Comparison of ENCODE assay signal across 10 cellular contexts in the genomic region with DNA sequence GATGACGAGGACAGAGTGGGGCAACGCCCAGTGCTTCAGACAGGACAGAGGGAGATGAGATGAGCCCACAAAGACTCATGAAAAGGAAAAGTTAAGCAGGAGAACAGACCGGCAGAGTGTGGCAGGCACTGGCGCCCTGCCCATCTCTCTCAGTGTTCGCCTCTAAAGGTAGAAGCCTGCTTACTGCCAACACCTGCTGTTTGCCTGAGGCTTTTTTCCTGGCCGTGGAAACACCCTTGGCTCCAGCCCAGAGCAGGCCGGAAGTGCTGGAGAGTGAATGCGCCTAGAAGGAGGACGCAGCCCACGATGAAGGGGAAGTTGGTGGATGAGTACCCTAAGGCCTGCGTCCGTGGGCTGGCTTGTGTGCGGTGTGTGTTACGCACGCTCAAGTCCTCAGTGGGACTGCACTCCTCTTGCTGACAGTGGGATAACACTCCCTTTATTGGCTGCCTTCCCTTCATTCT. TPM values are rescaled to one million over a fixed set of nuclear protein-coding genes. Genes with fewer than 3 reads are reported as not detected.
DNase-seq lines count a peak whose midpoint lies in the region; ATAC-seq and TF ChIP-seq lines count a peak whose summit lies in the region.
"Had no signal": no experiment of that assay in that cellular context is flagged by ENCODE, and none has a peak within 500 bp of the region (broad histone marks: within the 10 kb centered on the region; RNA-seq: fewer than 3 reads in every experiment).

No MANE protein-coding gene starts in this region.

- DNase-seq in COR-L47 (lab: John Stamatoyannopoulos, UW) (peak; percentile 94), NCI-H1417 (lab: John Stamatoyannopoulos, UW) (peak; percentile 65 to 92 (median 80)), SW480 (ENCODE audit: low spot score) (peak; percentile 14), left lung (peak; percentile 74 to 83), activated gamma-delta T cell (lab: John Stamatoyannopoulos, UW) (no peak)
- DNase-seq in stimulated activated CD4-positive, alpha-beta T cell treated with anti-CD3 and anti-CD28 coated beads, Interleukin-4, amount 100 ng/mL, for 4 hours = no peak
- DNase-seq in stimulated activated naive CD4-positive, alpha-beta T cell treated with Interleukin-2 at 50 U/mL for 16 hours (lab: John Stamatoyannopoulos, UW) = no peak
- DNase-seq: caudate nucleus; CD4-positive, alpha-beta T cell had no signal

- TF ChIP-seq CTCF in left lung (IDR thresholded peaks at IDR 0.05) = no peak

- no peaks in the 10 kb centered on the region for H3K36me3 ChIP-seq in left lung

- intact Hi-C loops in left lung (cut with DNase I) = no loop called here

- H3K4me3 ChIP-seq in left lung = no peak overlapping the region

- no peak overlapping the region for H3K27ac ChIP-seq in left lung

- peaks cover 0 to 8% of the 10 kb centered on the region in 2 donors for H3K27me3 ChIP-seq in left lung

- no peaks in the 10 kb centered on the region for H3K9me3 ChIP-seq in left lung

- peaks cover 19 to 30% of the 10 kb centered on the region in 2 donors for H3K4me1 ChIP-seq in left lung

- ATAC-seq in left lung (peak; percentile 79), GM21367 (IDR thresholded peaks at IDR 0.05; ENCODE audit: unreplicated experiment) (no peak)

RNA-seq across cellular contexts. Expression of a gene that starts 9.3 kb away (rescaled TPM):
- total RNA-seq in left lung = 10 to 100 TPM; 26.9 to 33.7 TPM

Comparison
In these comparisons a context has a peak if more than half of its experiments do, and no peak if none do; other contexts are left out.
1. DNase-seq: peak in COR-L47 (single experiment), NCI-H1417 (3 of 3), SW480 (single experiment) and left lung (2 of 2); none in activated gamma-delta T cell (single experiment), stimulated activated CD4-positive, alpha-beta T cell treated with anti-CD3 and anti-CD28 coated beads, Interleukin-4, amount 100 ng/mL, for 4 hours (0 of 2) and stimulated activated naive CD4-positive, alpha-beta T cell treated with Interleukin-2 at 50 U/mL for 16 hours (single experiment).